In genomic region chr7:73741600-73741999, GRCh38 we compare ENCODE assay signal across 10 cellular contexts. TPM values are rescaled to one million over a fixed set of nuclear protein-coding genes. Genes with fewer than 3 reads are reported as not detected.
A peak's percentile ranks its signal among the peaks of the same experiment; 100 is the strongest.
DNase-seq lines count a peak whose midpoint lies in the region; ATAC-seq and TF ChIP-seq lines count a peak whose summit lies in the region.
"Had no signal": no experiment of that assay in that cellular context is flagged by ENCODE, and none has a peak within 500 bp of the region (broad histone marks: within the 10 kb centered on the region; RNA-seq: fewer than 3 reads in every experiment).

No MANE protein-coding gene starts in this region.

- no peak overlapping the region for H3K27ac Mint-ChIP-seq in T-cell

- H2AFZ ChIP-seq in mesenchymal stem cell (ENCODE audit: low read depth, low read length): no peak overlapping the region

- TF ChIP-seq EP300 in sigmoid colon (IDR thresholded peaks at IDR 0.05): no peak

- H3K23ac ChIP-seq in mesenchymal stem cell (ENCODE audit: low read length in 2 of 2): no peak overlapping the region

- H3K9ac ChIP-seq in mesenchymal stem cell (ENCODE audit: low read length): no peak overlapping the region

- H3K4me1 Mint-ChIP-seq in T-cell: peaks cover 5 to 16% (median 12%) of the 10 kb centered on the region in 3 donors

- no peak for TF ChIP-seq POLR2A in sigmoid colon (IDR thresholded peaks at IDR 0.05)

- ATAC-seq in T-cell (replicated peaks in 1 of 4): no peak

- H3K9me3 ChIP-seq in mesenchymal stem cell (ENCODE audit: control insufficient read depth, low read length) (no peaks in the 10 kb centered on the region), sigmoid colon (no peaks in the 10 kb centered on the region)

- H2BK15ac ChIP-seq in mesenchymal stem cell (ENCODE audit: low read depth, poor library complexity, severe bottlenecking): no peak overlapping the region

- H3K4me3 ChIP-seq in mesenchymal stem cell (ENCODE audit: insufficient read depth in 1 of 2, low read depth in 1 of 2, low read length in 2 of 2) (no peak overlapping the region), sigmoid colon (no peak overlapping the region)

- CTCF ChIA-PET in T-cell (lab: Charles Lee): no interaction called here

- H3K4me3 Mint-ChIP-seq in T-cell: no peak overlapping the region
- H3K4me3 Mint-ChIP-seq: central memory CD8-positive, alpha-beta T cell had no signal

- no peaks in the 10 kb centered on the region for H3K9me3 Mint-ChIP-seq in T-cell
- H3K9me3 Mint-ChIP-seq: central memory CD8-positive, alpha-beta T cell had no signal

- no peak overlapping the region for H3K14ac ChIP-seq in mesenchymal stem cell (ENCODE audit: low read length in 2 of 2)

- no peak overlapping the region for H2BK12ac ChIP-seq in mesenchymal stem cell (ENCODE audit: low read length in 2 of 2)

- no peaks in the 10 kb centered on the region for H3K36me3 Mint-ChIP-seq in T-cell

- TF ChIP-seq CTCF in sigmoid colon (IDR thresholded peaks at IDR 0.05): no peak

- H3K36me3 ChIP-seq in mesenchymal stem cell (ENCODE audit: control insufficient read depth in 1 of 2, insufficient read depth in 2 of 2, low read depth in 1 of 2, low read length in 2 of 2): peaks cover 11% of the 10 kb centered on the region in 2 experiments
- H3K36me3 ChIP-seq in sigmoid colon: peaks cover 0 to 9% (median 3%) of the 10 kb centered on the region in 4 donors

- POLR2A ChIA-PET in T-cell (lab: Charles Lee): no interaction called here

- H3K27ac ChIP-seq in mesenchymal stem cell (ENCODE audit: low read length, poor library complexity, severe bottlenecking) (no peak overlapping the region), sigmoid colon (no peak overlapping the region)

- H2AK5ac ChIP-seq in mesenchymal stem cell (ENCODE audit: low read length, severe bottlenecking): peak overlapping the region; percentile 54

- no peak overlapping the region for H3K18ac ChIP-seq in mesenchymal stem cell (ENCODE audit: low read depth in 1 of 2, low read length in 2 of 2)

- no peak overlapping the region for H2BK5ac ChIP-seq in mesenchymal stem cell (ENCODE audit: low read depth, low read length, poor library complexity, severe bottlenecking)

- no peak overlapping the region for H4K91ac ChIP-seq in mesenchymal stem cell (ENCODE audit: low read length)

- H3K4me1 ChIP-seq in mesenchymal stem cell (ENCODE audit: control insufficient read depth, insufficient read depth, low read depth, low read length): peaks cover 37% of the 10 kb centered on the region
- H3K4me1 ChIP-seq in sigmoid colon: peaks cover 0 to 36% (median 22%) of the 10 kb centered on the region in 4 donors

- whole genome bisulfite sequencing in mesenchymal stem cell: 75% methylated on average over 5 of the region's 5 CpGs
- 69 to 82% methylated on average over 5 of the region's 5 CpGs for WGBS in sigmoid colon, 2 donors

- H3K27me3 ChIP-seq in mesenchymal stem cell (ENCODE audit: control insufficient read depth in 1 of 2, insufficient read depth in 1 of 2, low read length in 2 of 2) (no peaks in the 10 kb centered on the region), sigmoid colon (no peaks in the 10 kb centered on the region)

- H4K8ac ChIP-seq in mesenchymal stem cell (ENCODE audit: low read length): no peak overlapping the region

- no peak overlapping the region for H3K4ac ChIP-seq in mesenchymal stem cell (ENCODE audit: low read depth in 1 of 2, low read length in 2 of 2)

- no peaks in the 10 kb centered on the region for H3K27me3 Mint-ChIP-seq in T-cell
- H3K27me3 Mint-ChIP-seq: central memory CD8-positive, alpha-beta T cell had no signal

- peaks cover 19% of the 10 kb centered on the region for H3K79me1 ChIP-seq in mesenchymal stem cell (replicated peaks; ENCODE audit: low read length, poor library complexity, severe bottlenecking)

- peak; percentile 47 for DNase-seq in COR-L47 (lab: John Stamatoyannopoulos, UW)
- peak; percentile 79 for DNase-seq in NCI-H1092 treated with DMSO at 0.1 percent for 48 hours (lab: John Stamatoyannopoulos, UW)
- peak; percentile 7 for DNase-seq in NCI-H748 treated with DMSO at 0.1 percent for 48 hours (lab: John Stamatoyannopoulos, UW)
- no peak for DNase-seq in mesenchymal stem cell
- no peak for DNase-seq in sigmoid colon
- DNase-seq in activated CD4-positive, alpha-beta T cell treated with anti-CD3 and anti-CD28 coated beads, Interleukin-2, amount 50 U/mL, for 4 hours: no peak
- DNase-seq in T-cell: no peak
- DNase-seq in H4 (ENCODE audit: low spot score): no peak
- DNase-seq: mammary epithelial cell had no signal

- H3K4me2 ChIP-seq in mesenchymal stem cell (ENCODE audit: low read length, poor library complexity, severe bottlenecking): no peak overlapping the region

- no peak overlapping the region for H2BK120ac ChIP-seq in mesenchymal stem cell (ENCODE audit: low read depth, low read length)

- intact Hi-C loops in sigmoid colon (cut with DNase I): no loop called here

RNA-seq across cellular contexts. Expression of gene ABHD11, which starts 3.0 kb away (rescaled TPM):
- 7.2 TPM for polyA plus RNA-seq in mesenchymal stem cell (2013, experiment 1 of 2)
- polyA plus RNA-seq in mesenchymal stem cell (2013, experiment 2 of 2): 7.1 TPM
- total RNA-seq in sigmoid colon (10 to 100 TPM in 2 of 4 donors, 1 to 10 TPM in 2; 5.4 to 13.0 (median 9.2) TPM), T-cell (10 to 100 TPM; 14.5 to 24.3 (median 18.8) TPM)
- polyA plus RNA-seq in sigmoid colon: 10 to 100 TPM; 79.3 to 91.3 (median 81.7) TPM
- total RNA-seq in H4 (2014; rRNA removed; shearing (Covaris generic)): 25.8 and 37.7 TPM in 2 replicates

RNA-seq across cellular contexts. Expression of gene STX1A, which starts 22.1 kb away (rescaled TPM):
- 10.0 TPM for polyA plus RNA-seq in mesenchymal stem cell (2013, experiment 1 of 2)
- polyA plus RNA-seq in mesenchymal stem cell (2013, experiment 2 of 2): 9.9 TPM
- total RNA-seq in sigmoid colon (10 to 100 TPM; 16.1 to 24.6 (median 19.8) TPM), T-cell (10 to 100 TPM in 4 of 5 donors, 1 to 10 TPM in 1; 7.7 to 18.1 (median 13.0) TPM)
- 1 to 10 TPM; 1.8 to 5.7 (median 2.4) TPM for polyA plus RNA-seq in sigmoid colon
- total RNA-seq in H4 (2014; rRNA removed; shearing (Covaris generic)): 3.5 and 12.1 TPM in 2 replicates

RNA-seq across cellular contexts. Expression of gene CLDN3, which starts 28.5 kb away (rescaled TPM):
- polyA plus RNA-seq in mesenchymal stem cell (2013, experiment 1 of 2): not detected
- polyA plus RNA-seq in mesenchymal stem cell (2013, experiment 2 of 2): not detected
- total RNA-seq in sigmoid colon (1 to 10 TPM in 1 of 4 donors, under 1 TPM in 1, not detected in 2; 0.71 to 1.1 TPM), T-cell (under 1 TPM in 2 of 5 donors, not detected in 3; 0.26 to 0.50 TPM)
- polyA plus RNA-seq in sigmoid colon: 100 to 1,000 TPM; 174 to 705 (median 231) TPM
- not detected in 2 replicates for total RNA-seq in H4 (2014; rRNA removed; shearing (Covaris generic))
- polyA plus RNA-seq: mammary epithelial cell had no signal

RNA-seq across cellular contexts. Expression of gene BUD23, which starts 58.2 kb away (rescaled TPM):
- polyA plus RNA-seq in mesenchymal stem cell (2013, experiment 1 of 2): 75.0 TPM
- 76.6 TPM for polyA plus RNA-seq in mesenchymal stem cell (2013, experiment 2 of 2)
- 10 to 100 TPM; 36.8 to 42.4 (median 39.0) TPM for total RNA-seq in sigmoid colon
- 10 to 100 TPM; 34.2 to 86.8 (median 36.0) TPM for polyA plus RNA-seq in sigmoid colon
- 10 to 100 TPM; 66.9 to 90.0 (median 71.2) TPM for total RNA-seq in T-cell
- 31.9 and 80.5 TPM in 2 replicates for total RNA-seq in H4 (2014; rRNA removed; shearing (Covaris generic))

RNA-seq across cellular contexts. Expression of gene DNAJC30, which starts 58.3 kb away (rescaled TPM):
- polyA plus RNA-seq in mesenchymal stem cell (2013, experiment 1 of 2): 11.8 TPM
- polyA plus RNA-seq in mesenchymal stem cell (2013, experiment 2 of 2): 12.1 TPM
- total RNA-seq in sigmoid colon (1 to 10 TPM; 3.3 to 7.6 (median 5.8) TPM), T-cell (10 to 100 TPM in 4 of 5 donors, 1 to 10 TPM in 1; 9.1 to 16.4 (median 14.7) TPM)
- polyA plus RNA-seq in sigmoid colon: 1 to 10 TPM; 5.1 to 9.4 (median 6.6) TPM
- 2.0 and 2.7 TPM in 2 replicates for total RNA-seq in H4 (2014; rRNA removed; shearing (Covaris generic))

Comparison
In these comparisons a context has a peak if more than half of its experiments do, and no peak if none do; other contexts are left out.
1. DNase-seq: peak in COR-L47 (single experiment), NCI-H1092 treated with DMSO at 0.1 percent for 48 hours (single experiment) and NCI-H748 treated with DMSO at 0.1 percent for 48 hours (single experiment); none in mesenchymal stem cell (single experiment), sigmoid colon (single experiment), activated CD4-positive, alpha-beta T cell treated with anti-CD3 and anti-CD28 coated beads, Interleukin-2, amount 50 U/mL, for 4 hours (0 of 2), T-cell (0 of 34) and H4 (single experiment).